Comparison of ENCODE assay signal across 11 cellular contexts in the genomic region with DNA sequence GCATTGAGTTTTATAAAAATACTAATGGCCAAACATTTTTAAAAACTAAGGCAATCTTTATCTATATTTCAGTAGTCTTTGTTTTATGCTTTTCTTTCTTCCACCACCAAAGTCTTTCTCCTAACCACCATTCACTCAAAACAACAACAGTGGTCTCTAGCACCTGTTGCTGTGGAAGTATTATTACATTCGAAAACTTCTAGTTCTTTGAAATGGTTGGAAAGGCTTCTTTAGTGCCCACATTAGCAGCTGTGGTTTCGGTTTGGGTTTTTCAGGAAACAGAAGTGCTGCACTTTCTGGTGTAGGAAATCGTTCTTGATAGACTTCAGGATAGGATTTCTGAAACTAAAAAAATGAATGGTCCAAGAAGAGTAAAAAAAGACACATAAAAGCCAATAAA.
DNase-seq lines count a peak whose midpoint lies in the region; ATAC-seq and TF ChIP-seq lines count a peak whose summit lies in the region.
"Had no signal": no experiment of that assay in that cellular context is flagged by ENCODE, and none has a peak within 500 bp of the region (broad histone marks: within the 10 kb centered on the region; RNA-seq: fewer than 3 reads in every experiment).

No MANE protein-coding gene starts in this region.

- TF ChIP-seq CTCF in activated B cell treated with CpG ODN at 0.5 μM for 24 hours (IDR thresholded peaks at IDR 0.05) (no peak), left lung (IDR thresholded peaks at IDR 0.05) (no peak)

- H3K27ac ChIP-seq in left lung (no peak overlapping the region), substantia nigra (ENCODE audit: low read depth, low read length, poor library complexity, severe bottlenecking) (no peak overlapping the region)

- no peak overlapping the region for H3K27ac Mint-ChIP-seq in activated B cell treated with CpG ODN at 0.5 μM for 24 hours

- H3K9me3 ChIP-seq in left lung, result no peaks in the 10 kb centered on the region

- no peaks in the 10 kb centered on the region for H3K9me3 Mint-ChIP-seq in activated B cell treated with CpG ODN at 0.5 μM for 24 hours

- intact Hi-C loops in activated B cell treated with CpG ODN at 0.5 μM for 24 hours (cut with micrococcal nuclease), result no loop called here
- intact Hi-C loops in left lung (cut with DNase I), result no loop called here

- peak overlapping the region; percentile 4 for H3K4me3 Mint-ChIP-seq in activated B cell treated with CpG ODN at 0.5 μM for 24 hours

- H3K4me1 ChIP-seq in left lung, result peaks cover 0 to 6% of the 10 kb centered on the region in 2 donors

- POLR2A ChIA-PET in activated B cell treated with CpG ODN at 0.5 μM for 24 hours (lab: Charles Lee), result no interaction called here

- no peaks in the 10 kb centered on the region for H3K27me3 ChIP-seq in left lung

- ATAC-seq in GM19463 (IDR thresholded peaks at IDR 0.05; ENCODE audit: unreplicated experiment) (peak; percentile 73), HG03159 (IDR thresholded peaks at IDR 0.05; ENCODE audit: unreplicated experiment) (peak; percentile 83), activated B cell treated with CpG ODN at 0.5 μM for 24 hours (ENCODE audit: low read depth) (no peak), left lung (no peak)

- H3K36me3 ChIP-seq in left lung, result no peaks in the 10 kb centered on the region

- H3K36me3 Mint-ChIP-seq in activated B cell treated with CpG ODN at 0.5 μM for 24 hours (ENCODE audit: low read depth), result no peaks in the 10 kb centered on the region

- H3K4me3 ChIP-seq in left lung, result no peak overlapping the region

- peak; percentile 29 for DNase-seq in CD1c-positive myeloid dendritic cell (ENCODE audit: extremely low spot score)
- no peak for DNase-seq in activated B cell treated with CpG ODN at 0.5 μM for 24 hours
- no peak for DNase-seq in NCI-H2081 (lab: John Stamatoyannopoulos, UW)
- no peak for DNase-seq in GM19240 (ENCODE audit: insufficient read length, low spot score)
- DNase-seq in left lung, result no peak
- no peak for DNase-seq in substantia nigra (lab: John Stamatoyannopoulos, UW)
- DNase-seq: activated CD4-positive, alpha-beta T cell treated with anti-CD3 and anti-CD28 coated beads for 1 hour; DMS 273 treated with DMSO at 0.1 percent for 48 hours; NCI-H1092 treated with DMSO at 0.1 percent for 48 hours had no signal

- H3K27me3 Mint-ChIP-seq in activated B cell treated with CpG ODN at 0.5 μM for 24 hours, result no peaks in the 10 kb centered on the region

- peaks cover 25% of the 10 kb centered on the region for H3K4me1 Mint-ChIP-seq in activated B cell treated with CpG ODN at 0.5 μM for 24 hours

- CTCF ChIA-PET in activated B cell treated with CpG ODN at 0.5 μM for 24 hours (lab: Charles Lee), result interaction anchor here (0.7 kb wide), 1 partner anchor 12 kb away, joined by 3 read pairs; no protein-coding TSS in a partner anchor

Comparison
In these comparisons a context has a peak if more than half of its experiments do, and no peak if none do; other contexts are left out.
1. ATAC-seq: peak in GM19463 (single experiment) and HG03159 (single experiment); none in activated B cell treated with CpG ODN at 0.5 μM for 24 hours (single experiment) and left lung (single experiment).